ENCODE assay signal across 27 cellular contexts in genomic region chr3:140434261-140434905, GRCh38.
"Had no signal": no experiment of that assay in that cellular context is flagged by ENCODE, and none has a peak within 500 bp of the region (broad histone marks: within the 10 kb centered on the region; RNA-seq: fewer than 3 reads in every experiment).

No MANE protein-coding gene starts in this region.

- H3K36me3 Mint-ChIP-seq: activated CD4-positive, alpha-beta memory T cell treated with anti-CD3 and anti-CD28 coated beads for 36 hours; activated naive CD4-positive, alpha-beta T cell treated with anti-CD3 and anti-CD28 coated beads, Interleukin-2, amount 50 U/mL, for 72 hours; brain had no signal

- DNase-seq: activated CD4-positive, alpha-beta memory T cell treated with anti-CD3 and anti-CD28 coated beads for 36 hours; activated CD4-positive, alpha-beta T cell treated with anti-CD3 and anti-CD28 coated beads, Interleukin-2, amount 10 ng/mL, durations not matched to agents 7 days and 5 days; activated CD4-positive, CD25-positive, alpha-beta regulatory T cell; activated CD8-positive, alpha-beta memory T cell treated with anti-CD3 and anti-CD28 coated beads for 24 hours; activated effector memory CD4-positive, alpha-beta T cell treated with Interleukin-2 at 50 U/mL for 16 hours; activated naive CD4-positive, alpha-beta T cell treated with Interleukin-2 at 50 U/mL for 16 hours; amygdala; IMR-90; Kasumi-1; KBM-7; NCI-H1105 treated with DMSO at 0.1 percent for 48 hours; NCI-H1436 treated with DMSO at 0.1 percent for 48 hours; NCI-H1930; NCI-H2107; NCI-H2171 treated with DMSO at 0.1 percent for 48 hours; NCI-H226; NCI-H526; OCI-M1; RPMI8226; T-helper 1 cell had no signal

- H3K27ac ChIP-seq: SK-N-MC, VCaP had no signal

- H3K27me3 Mint-ChIP-seq: activated CD4-positive, alpha-beta memory T cell treated with anti-CD3 and anti-CD28 coated beads for 36 hours; activated CD4-positive, alpha-beta T cell treated with anti-CD3 and anti-CD28 coated beads, Interleukin-2, amount 10 ng/mL, durations not matched to agents 7 days and 5 days had no signal

- H3K4me1 Mint-ChIP-seq: activated CD4-positive, alpha-beta T cell treated with anti-CD3 and anti-CD28 coated beads, Interleukin-2, amount 10 ng/mL, durations not matched to agents 7 days and 5 days had no signal

- ATAC-seq: activated naive CD4-positive, alpha-beta T cell treated with anti-CD3 and anti-CD28 coated beads, Interleukin-2, amount 50 U/mL, for 72 hours; Panc1; Right ventricle myocardium inferior had no signal

- H3K9me3 Mint-ChIP-seq: activated CD4-positive, alpha-beta memory T cell treated with anti-CD3 and anti-CD28 coated beads for 36 hours; activated CD4-positive, alpha-beta T cell treated with anti-CD3 and anti-CD28 coated beads, Interleukin-2, amount 10 ng/mL, durations not matched to agents 7 days and 5 days; activated naive CD4-positive, alpha-beta T cell treated with anti-CD3 and anti-CD28 coated beads, Interleukin-2, amount 50 U/mL, for 72 hours; activated T-helper 1 cell treated with anti-CD3 and anti-CD28 coated beads, Interleukin-12 subunit alpha, Interleukin-12 subunit beta, Interleukin-2, Interleukin-4 antibody, amounts not matched to agents 30 ng/mL and 10 ng/mL and 1 ng/mL, durations not matched to agents 14 hours and 24 hours and 36 hours had no signal

- H3K27ac Mint-ChIP-seq: activated CD4-positive, alpha-beta memory T cell treated with anti-CD3 and anti-CD28 coated beads for 36 hours; activated CD4-positive, alpha-beta T cell treated with anti-CD3 and anti-CD28 coated beads, Interleukin-2, amount 10 ng/mL, durations not matched to agents 7 days and 5 days; activated naive CD4-positive, alpha-beta T cell treated with anti-CD3 and anti-CD28 coated beads, Interleukin-2, amount 50 U/mL, for 72 hours; activated T-helper 1 cell treated with anti-CD3 and anti-CD28 coated beads, Interleukin-12 subunit alpha, Interleukin-12 subunit beta, Interleukin-2, Interleukin-4 antibody, amounts not matched to agents 30 ng/mL and 10 ng/mL and 1 ng/mL, durations not matched to agents 14 hours and 24 hours and 36 hours had no signal

- H3K4me3 ChIP-seq: SK-N-MC had no signal

- H3K4me3 Mint-ChIP-seq: activated CD4-positive, alpha-beta memory T cell treated with anti-CD3 and anti-CD28 coated beads for 36 hours; activated CD4-positive, alpha-beta T cell treated with anti-CD3 and anti-CD28 coated beads, Interleukin-2, amount 10 ng/mL, durations not matched to agents 7 days and 5 days; activated T-helper 1 cell treated with anti-CD3 and anti-CD28 coated beads, Interleukin-12 subunit alpha, Interleukin-12 subunit beta, Interleukin-2, Interleukin-4 antibody, amounts not matched to agents 30 ng/mL and 10 ng/mL and 1 ng/mL, durations not matched to agents 14 hours and 24 hours and 36 hours; brain had no signal
